In genomic region chr2:39281391-39281790, GRCh38 we compare ENCODE assay signal across 30 cellular contexts. TPM values are rescaled to one million over a fixed set of nuclear protein-coding genes. Genes with fewer than 3 reads are reported as not detected.
"Had no signal": no experiment of that assay in that cellular context is flagged by ENCODE, and none has a peak within 500 bp of the region (broad histone marks: within the 10 kb centered on the region; RNA-seq: fewer than 3 reads in every experiment).

No MANE protein-coding gene starts in this region.

- H3K4me1 ChIP-seq: left lung, lower lobe of right lung, right atrium auricular region, right lobe of liver, stomach, suprapubic skin, tibial artery, upper lobe of right lung had no signal

- H3K4me3 Mint-ChIP-seq: immature natural killer cell; mesothelial cell of epicardium; naive B cell; natural killer cell treated with Interleukin-12 subunit alpha and Interleukin-12 subunit beta and Interleukin-15 and Interleukin-18, amount 100 ng/mL, for 72 hours; stimulated activated naive B cell treated with anti-CD40 and anti-IgM and Interleukin-4, amounts not matched to agents 10 μg/mL and 1 μg/mL and 100 μg/mL, for 72 hours had no signal

- H3K9me3 ChIP-seq: left lung, lower lobe of right lung, ovary, right atrium auricular region, right lobe of liver, stomach, suprapubic skin, thoracic aorta, tibial artery, upper lobe of right lung had no signal

- H3K4me3 ChIP-seq: left lung, lower lobe of right lung, ovary, right atrium auricular region, right lobe of liver, smooth muscle cell, stomach, suprapubic skin, thoracic aorta, tibial artery, upper lobe of right lung had no signal

- FAIRE-seq: urothelium cell line had no signal

- H3K27me3 ChIP-seq: left lung, ovary, right atrium auricular region, right lobe of liver, stomach, suprapubic skin, tibial artery, upper lobe of right lung had no signal

- H3K36me3 ChIP-seq: ovary had no signal

- H3K27me3 Mint-ChIP-seq: naive B cell; natural killer cell treated with Interleukin-12 subunit alpha and Interleukin-12 subunit beta and Interleukin-15 and Interleukin-18, amount 100 ng/mL, for 72 hours; progenitor cell of endocrine pancreas; stimulated activated naive B cell treated with anti-CD40 and anti-IgM and Interleukin-4, amounts not matched to agents 10 μg/mL and 1 μg/mL and 100 μg/mL, for 72 hours had no signal

- H3K27ac Mint-ChIP-seq: immature natural killer cell; mesothelial cell of epicardium; naive B cell; natural killer cell treated with Interleukin-12 subunit alpha and Interleukin-12 subunit beta and Interleukin-15 and Interleukin-18, amount 100 ng/mL, for 72 hours; progenitor cell of endocrine pancreas; stimulated activated naive B cell treated with anti-CD40 and anti-IgM and Interleukin-4, amounts not matched to agents 10 μg/mL and 1 μg/mL and 100 μg/mL, for 72 hours had no signal

- DNase-seq: hypothalamus; immature natural killer cell; kidney; left colon; left lung; lower lobe of right lung; mammary epithelial cell; mesenchymal stem cell; naive B cell; ovary; right lobe of liver; stimulated activated CD4-positive, alpha-beta T cell treated with anti-CD3 and anti-CD28 coated beads, Interleukin-1b, Interleukin-23, amount 100 ng/mL, for 48 hours; stimulated activated CD4-positive, alpha-beta T cell treated with anti-CD3 and anti-CD28 coated beads, Interleukin-4, amount 100 ng/mL, for 1 hour; stimulated activated naive B cell treated with anti-CD40 and anti-IgM and Interleukin-4, amounts not matched to agents 10 μg/mL and 1 μg/mL and 100 μg/mL, for 72 hours; stimulated activated naive CD8-positive, alpha-beta T cell treated with anti-CD3 and anti-CD28 coated beads, Interleukin-15, Interleukin-2, amounts not matched to agents 100 U/mL and 50 U/mL, for 24 hours; stomach; tibial artery; trophoblast cell; upper lobe of right lung had no signal

- H3K4me1 Mint-ChIP-seq: immature natural killer cell; mesothelial cell of epicardium; naive B cell; stimulated activated naive B cell treated with anti-CD40 and anti-IgM and Interleukin-4, amounts not matched to agents 10 μg/mL and 1 μg/mL and 100 μg/mL, for 72 hours had no signal

- H3K4me2 ChIP-seq: smooth muscle cell had no signal

- H3K27ac ChIP-seq: left lung, lower lobe of right lung, ovary, right atrium auricular region, right lobe of liver, stomach, suprapubic skin, thoracic aorta, tibial artery, upper lobe of right lung had no signal

- H3K9me3 Mint-ChIP-seq: immature natural killer cell; mesothelial cell of epicardium; naive B cell; natural killer cell treated with Interleukin-12 subunit alpha and Interleukin-12 subunit beta and Interleukin-15 and Interleukin-18, amount 100 ng/mL, for 72 hours; stimulated activated naive B cell treated with anti-CD40 and anti-IgM and Interleukin-4, amounts not matched to agents 10 μg/mL and 1 μg/mL and 100 μg/mL, for 72 hours had no signal

- ATAC-seq: left colon; left lung; lower lobe of right lung; natural killer cell treated with Interleukin-12 subunit alpha and Interleukin-12 subunit beta and Interleukin-15 and Interleukin-18, amount 100 ng/mL, for 72 hours; right lobe of liver; stimulated activated naive B cell treated with anti-CD40 and anti-IgM and Interleukin-4, amounts not matched to agents 10 μg/mL and 1 μg/mL and 100 μg/mL, for 72 hours; stimulated activated naive CD8-positive, alpha-beta T cell treated with anti-CD3 and anti-CD28 coated beads, Interleukin-15, Interleukin-2, amounts not matched to agents 100 U/mL and 50 U/mL, for 24 hours; upper lobe of right lung had no signal

RNA-seq across cellular contexts. Expression of gene CDKL4, which starts 37.6 kb away (rescaled TPM):
- total RNA-seq: mononuclear cell; natural killer cell treated with Interleukin-12 subunit alpha and Interleukin-12 subunit beta and Interleukin-15 and Interleukin-18, amount 100 ng/mL, for 72 hours had no signal
- polyA plus RNA-seq: immature natural killer cell, liver, neural cell, stomach had no signal
